17 cellular contexts compared by ENCODE assay signal in genomic region chr9:128687453-128687852, GRCh38. TPM values are rescaled to one million over a fixed set of nuclear protein-coding genes. Genes with fewer than 3 reads are reported as not detected.
DNase-seq lines count a peak whose midpoint lies in the region; ATAC-seq, FAIRE-seq and TF ChIP-seq lines count a peak whose summit lies in the region.
"Had no signal": no experiment of that assay in that cellular context is flagged by ENCODE, and none has a peak within 500 bp of the region (broad histone marks: within the 10 kb centered on the region; RNA-seq: fewer than 3 reads in every experiment).

No MANE protein-coding gene starts in this region.

- H2AFZ ChIP-seq in HepG2 (ENCODE audit: low read length) = no peak overlapping the region
- H2AFZ ChIP-seq: parathyroid adenoma had no signal

- WGBS in HepG2 (ENCODE audit: low lambda C conversion rate) = 92% methylated on average over 4 of the region's 4 CpGs
- 80% methylated on average over 1 of the region's 4 CpGs for WGBS in right lobe of liver (ENCODE audit: insufficient coverage, low coverage, low lambda C conversion rate, missing lambda C conversion rate)

- peaks cover 19% of the 10 kb centered on the region for H4K20me1 ChIP-seq in HepG2 (ENCODE audit: insufficient read depth, low read length)

- TF ChIP-seq EP300 in HepG2 (IDR thresholded peaks at IDR 0.05; ENCODE audit: low read depth in 2 of 2, low read length in 2 of 2) = no peak
- TF ChIP-seq EP300 in HepG2 (CRISPR knock-in tag; IDR thresholded peaks at IDR 0.05; ENCODE audit: borderline replicate concordance) = no peak

- H3K9ac ChIP-seq in HepG2 (ENCODE audit: insufficient read depth, low read depth, low read length) (no peak overlapping the region), iPS-15b (ENCODE audit: low read depth, low read length) (no peak overlapping the region)
- H3K9ac ChIP-seq: parathyroid adenoma, SK-N-SH had no signal

- TF ChIP-seq CTCF in HepG2 (CRISPR knock-in tag; IDR thresholded peaks at IDR 0.05) = no peak
- TF ChIP-seq CTCF in right lobe of liver (IDR thresholded peaks at IDR 0.05) = no peak
- no peak for TF ChIP-seq CTCF in WERI-Rb-1 (IDR thresholded peaks at IDR 0.05; ENCODE audit: low read depth, low read length)
- TF ChIP-seq CTCF in upper lobe of right lung (IDR thresholded peaks at IDR 0.05) = no peak

- intact Hi-C loops in HepG2 (cut with micrococcal nuclease; ENCODE audit: unreplicated experiment) = loop anchor here (5.0 kb wide), 1 partner anchor 50 kb away; no protein-coding TSS in a partner anchor
- intact Hi-C loops in right lobe of liver (cut with DNase I) = no loop called here
- intact Hi-C loops in upper lobe of right lung (cut with DNase I) = no loop called here
- intact Hi-C loops in Right ventricle myocardium superior (cut with DNase I) = no loop called here

- H3K9me3 ChIP-seq in HepG2 (ENCODE audit: low read length) (no peaks in the 10 kb centered on the region), right lobe of liver (no peaks in the 10 kb centered on the region), WERI-Rb-1 (ENCODE audit: severe bottlenecking) (no peaks in the 10 kb centered on the region), iPS-15b (ENCODE audit: control insufficient read depth, insufficient read depth, low read length) (no peaks in the 10 kb centered on the region), upper lobe of right lung (no peaks in the 10 kb centered on the region)
- H3K9me3 ChIP-seq: SK-N-SH had no signal

- in situ Hi-C loops in HepG2 (cut with HindIII; ENCODE audit: extremely low pct_ligation_motif_present, low pct_unique_long_range_greater_than_20kb) = no loop called here

- no TSS peak for BruUV-seq in HepG2 (replicated peaks; lab: Mats Ljungman, UMichigan)

- TF ChIP-seq POLR2A in HepG2 (IDR thresholded peaks at IDR 0.05; ENCODE audit: insufficient read depth in 1 of 2, low read depth in 2 of 2, low read length in 2 of 2) = no peak
- TF ChIP-seq POLR2A in right lobe of liver (IDR thresholded peaks at IDR 0.05) = no peak

- H3K27me3 ChIP-seq in HepG2 (ENCODE audit: control insufficient read depth in 1 of 2, insufficient read depth in 2 of 2, low read length in 2 of 2) = no peaks in the 10 kb centered on the region; a peak in 1 of 5 replicates
- H3K27me3 ChIP-seq in right lobe of liver = no peaks in the 10 kb centered on the region
- no peaks in the 10 kb centered on the region for H3K27me3 ChIP-seq in WERI-Rb-1 (ENCODE audit: insufficient read depth, low read depth, severe bottlenecking)
- no peaks in the 10 kb centered on the region for H3K27me3 ChIP-seq in iPS-15b (ENCODE audit: control insufficient read depth, insufficient read depth, low read length)
- H3K27me3 ChIP-seq in upper lobe of right lung = no peaks in the 10 kb centered on the region

- POLR2A ChIA-PET in HepG2 (lab: Yijun Ruan, JAX) = interaction anchor here (1.5 to 5.0 kb wide), 3 partner anchors 31 to 51 kb away, joined by 3 to 33 read pairs (median 4); partner anchors contain the start of genes DYNC2I2 and ZDHHC12

- ATAC-seq in HepG2 (no peak), right lobe of liver (no peak), upper lobe of right lung (no peak), HG02885 (IDR thresholded peaks at IDR 0.05; ENCODE audit: poor library complexity, unreplicated experiment) (no peak), Right ventricle myocardium superior (ENCODE audit: poor library complexity) (no peak)

- TF ChIP-seq RAD21 in HepG2 (CRISPR knock-in tag; IDR thresholded peaks at IDR 0.05) = no peak

- no peak for DNase-seq in HepG2 (ENCODE audit: low spot score)
- no peak for DNase-seq in right lobe of liver
- DNase-seq in WERI-Rb-1 = no peak
- DNase-seq in upper lobe of right lung = no peak
- no peak for DNase-seq in RKO (ENCODE audit: low spot score)
- no peak for DNase-seq in Right ventricle myocardium superior
- DNase-seq: AML-193; anterior cingulate cortex; effector CD8-positive, alpha-beta T cell; GDM1; NCI-H1417; NCI-H526 treated with DMSO at 0.1 percent for 48 hours; SK-N-SH; stimulated activated CD4-positive, alpha-beta T cell treated with anti-CD3 and anti-CD28 coated beads, Interleukin-15, amount 100 ng/mL, for 24 hours had no signal

- H3K27ac ChIP-seq in HepG2 (ENCODE audit: extremely low read length, insufficient read depth, low read length) (no peak overlapping the region), right lobe of liver (peak overlapping the region in 1 of 3 donors; percentile 98), WERI-Rb-1 (peak overlapping the region; percentile 98), upper lobe of right lung (peak overlapping the region; percentile 96)
- H3K27ac ChIP-seq: parathyroid adenoma had no signal

- peaks cover 31% of the 10 kb centered on the region for H3K79me2 ChIP-seq in HepG2 (ENCODE audit: insufficient read depth, low read length)

- H3K4me1 ChIP-seq in HepG2 (ENCODE audit: insufficient read depth, low read length) (peaks cover 69% of the 10 kb centered on the region), right lobe of liver (peaks cover 0 to 31% (median 11%) of the 10 kb centered on the region in 4 donors), iPS-15b (ENCODE audit: control insufficient read depth, insufficient read depth, low read length) (peaks cover 10% of the 10 kb centered on the region), upper lobe of right lung (peaks cover 48% of the 10 kb centered on the region)
- H3K4me1 ChIP-seq: parathyroid adenoma had no signal

- peaks cover 2 to 14% of the 10 kb centered on the region in 2 experiments; a peak in 4 of 5 replicates for H3K36me3 ChIP-seq in HepG2 (replicated peaks in 1 of 2; ENCODE audit: control insufficient read depth in 1 of 2, insufficient read depth in 2 of 2, low read length in 2 of 2)
- H3K36me3 ChIP-seq in right lobe of liver = peaks cover 0 to 12% (median 3%) of the 10 kb centered on the region in 4 donors
- peaks cover 28% of the 10 kb centered on the region for H3K36me3 ChIP-seq in WERI-Rb-1
- peaks cover 18% of the 10 kb centered on the region for H3K36me3 ChIP-seq in iPS-15b (ENCODE audit: control insufficient read depth, insufficient read depth, low read length)
- H3K36me3 ChIP-seq in upper lobe of right lung = peaks cover 13% of the 10 kb centered on the region

- FAIRE-seq in HepG2 (lab: Jason Lieb, UNC) = no peak

- CTCF ChIA-PET in HepG2 (lab: Yijun Ruan, JAX; ENCODE audit: low intra/inter-chr PET ratio, low total read pairs) = no interaction called here

- H3K4me3 ChIP-seq in HepG2 (replicated peaks in 1 of 3; ENCODE audit: insufficient read depth in 1 of 3, low read depth in 2 of 3, low read length in 3 of 3) = no peak overlapping the region
- no peak overlapping the region for H3K4me3 ChIP-seq in right lobe of liver
- no peak overlapping the region for H3K4me3 ChIP-seq in WERI-Rb-1 (ENCODE audit: low read depth, low read length)
- peak overlapping the region; percentile 100 for H3K4me3 ChIP-seq in iPS-15b (ENCODE audit: low read depth, low read length)
- no peak overlapping the region for H3K4me3 ChIP-seq in upper lobe of right lung

- peak overlapping the region; percentile 99 for H3K4me2 ChIP-seq in HepG2 (ENCODE audit: low read depth, low read length)
- H3K4me2 ChIP-seq: SK-N-SH had no signal

RNA-seq across cellular contexts. Expression of gene SET, which starts 1.6 kb away (rescaled TPM):
- total RNA-seq in HepG2 (2016; rRNA removed; fragmentation: Illumina TruSeq; extraction: Trizol) = 611 and 724 TPM in 2 replicates
- total RNA-seq in HepG2 (2016; cell fraction: cytosol; rRNA removed; fragmentation: Illumina TruSeq; extraction: Trizol; ENCODE audit: low read depth) = 134 and 142 TPM in 2 replicates
- 623 and 704 TPM in 2 replicates for total RNA-seq in HepG2 (2016; cell fraction: insoluble cytoplasmic fraction; rRNA removed; fragmentation: Illumina TruSeq; extraction: Trizol)
- total RNA-seq in HepG2 (2016; cell fraction: membrane; rRNA removed; fragmentation: Illumina TruSeq; extraction: Trizol) = 360 and 385 TPM in 2 replicates
- total RNA-seq in HepG2 (2016; cell fraction: nucleus; rRNA removed; fragmentation: Illumina TruSeq; extraction: Trizol) = 226 and 251 TPM in 2 replicates
- polyA plus RNA-seq in HepG2 (2011; rRNA removed) = 72.8 and 94.2 TPM in 2 replicates
- 44.1 and 56.3 TPM in 2 replicates for polyA plus RNA-seq in HepG2 (2011; cell fraction: cytosol; rRNA removed)
- polyA plus RNA-seq in HepG2 (2011; cell fraction: nucleus; rRNA removed) = 48.5 and 49.6 TPM in 2 replicates
- 275 and 331 TPM in 2 replicates for polyA plus RNA-seq in HepG2 (2012)
- 120 and 147 TPM in 2 replicates for polyA plus RNA-seq in HepG2 (2016; cell fraction: cytosol; fragmentation: Illumina TruSeq; extraction: Trizol; ENCODE audit: low read depth)
- 668 and 723 TPM in 2 replicates for polyA plus RNA-seq in HepG2 (2016; cell fraction: insoluble cytoplasmic fraction; fragmentation: Illumina TruSeq; extraction: Trizol; ENCODE audit: low read depth)
- 247 and 252 TPM in 2 replicates for polyA plus RNA-seq in HepG2 (2016; cell fraction: membrane; fragmentation: Illumina TruSeq; extraction: Trizol; ENCODE audit: low read depth)
- polyA plus RNA-seq in HepG2 (2016; cell fraction: nucleus; fragmentation: Illumina TruSeq; extraction: Trizol; ENCODE audit: insufficient read depth, low read depth) = 360 TPM in 2 replicates
- polyA minus RNA-seq in HepG2 (2011; rRNA and poly(A)+ RNA removed; ENCODE audit: low replicate concordance) = 44.1 and 254 TPM in 2 replicates
- 141 and 156 TPM in 2 replicates for polyA minus RNA-seq in HepG2 (2011; cell fraction: cytosol; rRNA and poly(A)+ RNA removed)
- 82.4 and 87.9 TPM in 2 replicates for polyA minus RNA-seq in HepG2 (2011; cell fraction: nucleus; rRNA and poly(A)+ RNA removed)
- total RNA-seq in right lobe of liver = 100 to 1,000 TPM in 2 of 6 experiments, 10 to 100 TPM in 4; 57.4 to 110 (median 82.6) TPM
- 227 TPM for total RNA-seq in upper lobe of right lung
- 167 TPM for total RNA-seq in Right ventricle myocardium superior

RNA-seq across cellular contexts. Expression of gene PKN3, which starts 14.8 kb away (rescaled TPM):
- total RNA-seq in HepG2 (2016; rRNA removed; fragmentation: Illumina TruSeq; extraction: Trizol) (8.3 and 13.2 TPM in 2 replicates), right lobe of liver (1 to 10 TPM in 5 of 6 experiments, under 1 TPM in 1; 0.81 to 4.9 (median 2.4) TPM), upper lobe of right lung (13.4 TPM), Right ventricle myocardium superior (5.7 TPM)
- total RNA-seq in HepG2 (2016; cell fraction: cytosol; rRNA removed; fragmentation: Illumina TruSeq; extraction: Trizol; ENCODE audit: low read depth) = 3.5 and 3.9 TPM in 2 replicates
- total RNA-seq in HepG2 (2016; cell fraction: insoluble cytoplasmic fraction; rRNA removed; fragmentation: Illumina TruSeq; extraction: Trizol) = 7.5 and 13.4 TPM in 2 replicates
- total RNA-seq in HepG2 (2016; cell fraction: membrane; rRNA removed; fragmentation: Illumina TruSeq; extraction: Trizol) = 7.9 and 8.7 TPM in 2 replicates
- total RNA-seq in HepG2 (2016; cell fraction: nucleus; rRNA removed; fragmentation: Illumina TruSeq; extraction: Trizol) = 9.4 and 10.2 TPM in 2 replicates
- 9.2 and 10.5 TPM in 2 replicates for polyA plus RNA-seq in HepG2 (2011; rRNA removed)
- 7.2 and 10.2 TPM in 2 replicates for polyA plus RNA-seq in HepG2 (2011; cell fraction: cytosol; rRNA removed)
- 27.1 and 49.1 TPM in 2 replicates for polyA plus RNA-seq in HepG2 (2011; cell fraction: nucleus; rRNA removed)
- 5.4 and 6.9 TPM in 2 replicates for polyA plus RNA-seq in HepG2 (2012)
- polyA plus RNA-seq in HepG2 (2016; cell fraction: cytosol; fragmentation: Illumina TruSeq; extraction: Trizol; ENCODE audit: low read depth) = 3.8 and 4.1 TPM in 2 replicates
- 13.4 and 15.9 TPM in 2 replicates for polyA plus RNA-seq in HepG2 (2016; cell fraction: insoluble cytoplasmic fraction; fragmentation: Illumina TruSeq; extraction: Trizol; ENCODE audit: low read depth)
- polyA plus RNA-seq in HepG2 (2016; cell fraction: membrane; fragmentation: Illumina TruSeq; extraction: Trizol; ENCODE audit: low read depth) = 6.4 and 7.7 TPM in 2 replicates
- 38.0 and 40.4 TPM in 2 replicates for polyA plus RNA-seq in HepG2 (2016; cell fraction: nucleus; fragmentation: Illumina TruSeq; extraction: Trizol; ENCODE audit: insufficient read depth, low read depth)
- 23.6 and 48.2 TPM in 2 replicates for polyA minus RNA-seq in HepG2 (2011; rRNA and poly(A)+ RNA removed; ENCODE audit: low replicate concordance)
- polyA minus RNA-seq in HepG2 (2011; cell fraction: cytosol; rRNA and poly(A)+ RNA removed) = 6.9 and 13.8 TPM in 2 replicates
- 4.0 and 6.2 TPM in 2 replicates for polyA minus RNA-seq in HepG2 (2011; cell fraction: nucleus; rRNA and poly(A)+ RNA removed)

RNA-seq across cellular contexts. Expression of gene DYNC2I2, which starts 30.8 kb away (rescaled TPM):
- total RNA-seq in HepG2 (2016; rRNA removed; fragmentation: Illumina TruSeq; extraction: Trizol) (31.1 and 40.2 TPM in 2 replicates), right lobe of liver (10 to 100 TPM; 11.8 to 23.9 (median 18.8) TPM), upper lobe of right lung (37.3 TPM), Right ventricle myocardium superior (40.0 TPM)
- total RNA-seq in HepG2 (2016; cell fraction: cytosol; rRNA removed; fragmentation: Illumina TruSeq; extraction: Trizol; ENCODE audit: low read depth) = 35.7 and 35.9 TPM in 2 replicates
- 30.0 and 41.4 TPM in 2 replicates for total RNA-seq in HepG2 (2016; cell fraction: insoluble cytoplasmic fraction; rRNA removed; fragmentation: Illumina TruSeq; extraction: Trizol)
- total RNA-seq in HepG2 (2016; cell fraction: membrane; rRNA removed; fragmentation: Illumina TruSeq; extraction: Trizol) = 44.4 and 48.2 TPM in 2 replicates
- 29.1 and 30.6 TPM in 2 replicates for total RNA-seq in HepG2 (2016; cell fraction: nucleus; rRNA removed; fragmentation: Illumina TruSeq; extraction: Trizol)
- polyA plus RNA-seq in HepG2 (2011; rRNA removed) = 12.5 and 13.7 TPM in 2 replicates
- 8.1 and 18.6 TPM in 2 replicates for polyA plus RNA-seq in HepG2 (2011; cell fraction: cytosol; rRNA removed)
- 38.0 and 51.4 TPM in 2 replicates for polyA plus RNA-seq in HepG2 (2011; cell fraction: nucleus; rRNA removed)
- polyA plus RNA-seq in HepG2 (2012) = 3.2 and 5.6 TPM in 2 replicates
- polyA plus RNA-seq in HepG2 (2016; cell fraction: cytosol; fragmentation: Illumina TruSeq; extraction: Trizol; ENCODE audit: low read depth) = 38.3 and 39.4 TPM in 2 replicates
- 29.4 and 33.1 TPM in 2 replicates for polyA plus RNA-seq in HepG2 (2016; cell fraction: insoluble cytoplasmic fraction; fragmentation: Illumina TruSeq; extraction: Trizol; ENCODE audit: low read depth)
- polyA plus RNA-seq in HepG2 (2016; cell fraction: membrane; fragmentation: Illumina TruSeq; extraction: Trizol; ENCODE audit: low read depth) = 37.6 and 43.8 TPM in 2 replicates
- polyA plus RNA-seq in HepG2 (2016; cell fraction: nucleus; fragmentation: Illumina TruSeq; extraction: Trizol; ENCODE audit: insufficient read depth, low read depth) = 49.9 and 51.2 TPM in 2 replicates
- 21.4 and 223 TPM in 2 replicates for polyA minus RNA-seq in HepG2 (2011; rRNA and poly(A)+ RNA removed; ENCODE audit: low replicate concordance)
- 7.2 and 10.8 TPM in 2 replicates for polyA minus RNA-seq in HepG2 (2011; cell fraction: cytosol; rRNA and poly(A)+ RNA removed)
- polyA minus RNA-seq in HepG2 (2011; cell fraction: nucleus; rRNA and poly(A)+ RNA removed) = 9.3 and 12.7 TPM in 2 replicates

RNA-seq across cellular contexts. Expression of gene ZDHHC12, which starts 36.5 kb away (rescaled TPM):
- total RNA-seq in HepG2 (2016; rRNA removed; fragmentation: Illumina TruSeq; extraction: Trizol) (18.3 and 28.0 TPM in 2 replicates), right lobe of liver (10 to 100 TPM; 14.1 to 46.1 (median 22.7) TPM), upper lobe of right lung (28.2 TPM), Right ventricle myocardium superior (5.4 TPM)
- total RNA-seq in HepG2 (2016; cell fraction: cytosol; rRNA removed; fragmentation: Illumina TruSeq; extraction: Trizol; ENCODE audit: low read depth) = 51.5 and 53.9 TPM in 2 replicates
- total RNA-seq in HepG2 (2016; cell fraction: insoluble cytoplasmic fraction; rRNA removed; fragmentation: Illumina TruSeq; extraction: Trizol) = 16.7 and 27.4 TPM in 2 replicates
- total RNA-seq in HepG2 (2016; cell fraction: membrane; rRNA removed; fragmentation: Illumina TruSeq; extraction: Trizol) = 51.9 and 59.6 TPM in 2 replicates
- 16.4 and 20.2 TPM in 2 replicates for total RNA-seq in HepG2 (2016; cell fraction: nucleus; rRNA removed; fragmentation: Illumina TruSeq; extraction: Trizol)
- polyA plus RNA-seq in HepG2 (2011; rRNA removed) = 25.4 and 29.8 TPM in 2 replicates
- 15.9 and 40.6 TPM in 2 replicates for polyA plus RNA-seq in HepG2 (2011; cell fraction: cytosol; rRNA removed)
- polyA plus RNA-seq in HepG2 (2011; cell fraction: nucleus; rRNA removed) = 29.4 and 31.6 TPM in 2 replicates
- 11.6 and 12.2 TPM in 2 replicates for polyA plus RNA-seq in HepG2 (2012)
- polyA plus RNA-seq in HepG2 (2016; cell fraction: cytosol; fragmentation: Illumina TruSeq; extraction: Trizol; ENCODE audit: low read depth) = 84.8 and 87.3 TPM in 2 replicates
- 22.5 and 29.9 TPM in 2 replicates for polyA plus RNA-seq in HepG2 (2016; cell fraction: insoluble cytoplasmic fraction; fragmentation: Illumina TruSeq; extraction: Trizol; ENCODE audit: low read depth)
- polyA plus RNA-seq in HepG2 (2016; cell fraction: membrane; fragmentation: Illumina TruSeq; extraction: Trizol; ENCODE audit: low read depth) = 72.3 and 73.2 TPM in 2 replicates
- 36.7 and 39.0 TPM in 2 replicates for polyA plus RNA-seq in HepG2 (2016; cell fraction: nucleus; fragmentation: Illumina TruSeq; extraction: Trizol; ENCODE audit: insufficient read depth, low read depth)
- polyA minus RNA-seq in HepG2 (2011; rRNA and poly(A)+ RNA removed; ENCODE audit: low replicate concordance) = 29.6 and 45.3 TPM in 2 replicates
- polyA minus RNA-seq in HepG2 (2011; cell fraction: cytosol; rRNA and poly(A)+ RNA removed) = 11.2 and 11.3 TPM in 2 replicates
- 6.6 and 8.6 TPM in 2 replicates for polyA minus RNA-seq in HepG2 (2011; cell fraction: nucleus; rRNA and poly(A)+ RNA removed)
